In genomic region chr1:55070291-55070690, GRCh38 we compare ENCODE assay signal across 1 cellular context.
TF ChIP-seq lines count a peak whose summit lies in the region.

No MANE protein-coding gene starts in this region.

TF ChIP-seq in HepG2, 621 proteins besides CTCF, POLR2A, EP300 and RAD21:
- TF ChIP-seq ZBTB4 (CRISPR knock-in tag; IDR thresholded peaks at IDR 0.05; ENCODE audit: borderline replicate concordance): no peak
- TF ChIP-seq RBM22 (optimal IDR thresholded peaks at IDR 0.05; ENCODE audit: low read length): peak; percentile 80
- no peak for TF ChIP-seq ONECUT2 (CRISPR knock-in tag; IDR thresholded peaks at IDR 0.05)
